14 cellular contexts compared by ENCODE assay signal in genomic region chr12:112087851-112088250, GRCh38. TPM values are rescaled to one million over a fixed set of nuclear protein-coding genes. Genes with fewer than 3 reads are reported as not detected.
DNase-seq lines count a peak whose midpoint lies in the region; ATAC-seq, FAIRE-seq and TF ChIP-seq lines count a peak whose summit lies in the region.
"Had no signal": no experiment of that assay in that cellular context is flagged by ENCODE, and none has a peak within 500 bp of the region (broad histone marks: within the 10 kb centered on the region; RNA-seq: fewer than 3 reads in every experiment).

No MANE protein-coding gene starts in this region.

- H3K9me3 Mint-ChIP-seq in astrocyte (ENCODE audit: unreplicated experiment): no peaks in the 10 kb centered on the region
- H3K9me3 Mint-ChIP-seq: CD4-positive, alpha-beta memory T cell had no signal

- no peak overlapping the region for H2BK120ac ChIP-seq in IMR-90 (ENCODE audit: low read depth, low read length)

- no TSS peak for BruUV-seq in IMR-90 (replicated peaks; lab: Mats Ljungman, UMichigan)

- ATAC-seq in Right ventricle myocardium inferior (no peak), IMR-90 (ENCODE audit: low read depth) (peak; percentile 25; the same call in 1 of the 2 replicates), mucosa of descending colon (no peak)
- ATAC-seq: HepG2 had no signal

- H3K9me3 ChIP-seq in cardiac muscle cell (ENCODE audit: low read depth) (no peaks in the 10 kb centered on the region), IMR-90 (ENCODE audit: control insufficient read depth, insufficient read depth, low read length) (no peaks in the 10 kb centered on the region), astrocyte (ENCODE audit: insufficient read depth, low read depth, low read length) (no peaks in the 10 kb centered on the region), smooth muscle cell (replicated peaks; ENCODE audit: low read depth) (no peaks in the 10 kb centered on the region), testis (no peaks in the 10 kb centered on the region), mucosa of descending colon (no peaks in the 10 kb centered on the region)

- H3K27me3 Mint-ChIP-seq in astrocyte (ENCODE audit: low read depth, unreplicated experiment): no peaks in the 10 kb centered on the region
- H3K27me3 Mint-ChIP-seq: CD4-positive, alpha-beta memory T cell had no signal

- TF ChIP-seq RAD21 in IMR-90 (IDR thresholded peaks at IDR 0.05; ENCODE audit: low read length): no peak

- H2BK20ac ChIP-seq in IMR-90 (ENCODE audit: low read depth, low read length): no peak overlapping the region

- TF ChIP-seq POLR2A in IMR-90 (IDR thresholded peaks at IDR 0.05; ENCODE audit: low read depth, low read length): no peak
- no peak for TF ChIP-seq POLR2A in testis (IDR thresholded peaks at IDR 0.05)

- peaks cover 27 to 51% of the 10 kb centered on the region in 2 experiments for H3K79me1 ChIP-seq in IMR-90 (ENCODE audit: low read depth in 1 of 2, low read length in 2 of 2)

- no peak overlapping the region for H3K14ac ChIP-seq in IMR-90 (replicated peaks; ENCODE audit: low read depth, low read length)

- H3K18ac ChIP-seq in IMR-90 (ENCODE audit: low read depth, low read length): no peak overlapping the region

- no peak overlapping the region for H2AK9ac ChIP-seq in IMR-90 (replicated peaks; ENCODE audit: low read depth, low read length, poor library complexity)

- H3K27ac Mint-ChIP-seq in astrocyte (ENCODE audit: unreplicated experiment): no peak overlapping the region
- H3K27ac Mint-ChIP-seq: B cell had no signal

- H3K4me2 ChIP-seq in IMR-90 (ENCODE audit: low read depth, low read length) (no peak overlapping the region), astrocyte (ENCODE audit: low read length) (no peak overlapping the region), smooth muscle cell (no peak overlapping the region)

- H3K56ac ChIP-seq in IMR-90 (ENCODE audit: extremely low read depth, insufficient read depth, low read length): no peak overlapping the region

- H3K4me1 ChIP-seq in cardiac muscle cell (ENCODE audit: low read depth) (no peaks in the 10 kb centered on the region), IMR-90 (ENCODE audit: control insufficient read depth, insufficient read depth, low read length) (peaks cover 5% of the 10 kb centered on the region; the same call in 1 of the 2 replicates), astrocyte (ENCODE audit: insufficient read depth, low read length) (peaks cover 5% of the 10 kb centered on the region), smooth muscle cell (ENCODE audit: low read depth) (no peaks in the 10 kb centered on the region), testis (no peaks in the 10 kb centered on the region), mucosa of descending colon (ENCODE audit: low read depth) (no peaks in the 10 kb centered on the region)

- H3K4ac ChIP-seq in IMR-90 (ENCODE audit: low read depth, low read length): no peak overlapping the region

- intact Hi-C loops in Right ventricle myocardium inferior (cut with DNase I) (no loop called here), IMR-90 (cut with micrococcal nuclease) (no loop called here), testis (cut with DNase I; ENCODE audit: low total_unique reads) (no loop called here), mucosa of descending colon (cut with DNase I, micrococcal nuclease) (no loop called here)

- H3K9ac ChIP-seq in IMR-90 (ENCODE audit: low read depth, low read length): no peak overlapping the region
- no peak overlapping the region for H3K9ac ChIP-seq in astrocyte (ENCODE audit: low read length)
- H3K9ac ChIP-seq in smooth muscle cell (ENCODE audit: low read depth): no peak overlapping the region

- CTCF ChIA-PET in IMR-90 (lab: Yijun Ruan, JAX): interaction anchor here (0.6 kb wide), 1 partner anchor 10 kb away, joined by 3 read pairs; no protein-coding TSS in a partner anchor

- H3F3A ChIP-seq in smooth muscle cell (ENCODE audit: low read depth): peaks cover 6% of the 10 kb centered on the region

- H3K27me3 ChIP-seq in cardiac muscle cell (no peaks in the 10 kb centered on the region), IMR-90 (ENCODE audit: control insufficient read depth, insufficient read depth, low read length) (no peaks in the 10 kb centered on the region), astrocyte (ENCODE audit: insufficient read depth, low read length) (no peaks in the 10 kb centered on the region), smooth muscle cell (ENCODE audit: low read depth) (no peaks in the 10 kb centered on the region), testis (no peaks in the 10 kb centered on the region)

- in situ Hi-C loops in IMR-90 (cut with MboI; ENCODE audit: low sequenced_read_pairs): no loop called here

- H4K20me1 ChIP-seq in IMR-90 (ENCODE audit: insufficient read depth, low read length) (peaks cover 20% of the 10 kb centered on the region), astrocyte (ENCODE audit: insufficient read depth, low read length) (peaks cover 39% of the 10 kb centered on the region), smooth muscle cell (ENCODE audit: low read depth) (peaks cover 23% of the 10 kb centered on the region)

- H3K36me3 ChIP-seq in cardiac muscle cell (peaks cover 38% of the 10 kb centered on the region), IMR-90 (ENCODE audit: control insufficient read depth, insufficient read depth, low read length) (peaks cover 27% of the 10 kb centered on the region), astrocyte (ENCODE audit: insufficient read depth, low read length) (peaks cover 36% of the 10 kb centered on the region), smooth muscle cell (ENCODE audit: low read depth) (no peaks in the 10 kb centered on the region), testis (ENCODE audit: low read depth, missing control alignments) (no peaks in the 10 kb centered on the region), mucosa of descending colon (ENCODE audit: low read depth) (no peaks in the 10 kb centered on the region)

- H3K36me3 Mint-ChIP-seq in astrocyte (ENCODE audit: low read depth, unreplicated experiment): peaks cover 4% of the 10 kb centered on the region

- DNase-seq in cardiac muscle cell (ENCODE audit: low read depth in 1 of 2, low spot score in 1 of 2) (no peak), Right ventricle myocardium inferior (ENCODE audit: missing footprints) (no peak), IMR-90 (peak; percentile 41), astrocyte (ENCODE audit: low read depth) (peak; percentile 32), smooth muscle cell (lab: John Stamatoyannopoulos, UW; ENCODE audit: unreplicated experiment) (no peak), testis (no peak), mucosa of descending colon (no peak)
- DNase-seq: CD4-positive, alpha-beta memory T cell; GF-D8; NCI-H1417; NCI-H2029; NCI-H510A treated with DMSO at 0.1 percent for 48 hours had no signal

- dilution Hi-C loops in IMR-90 (cut with HindIII; ENCODE audit: low sequenced_read_pairs, unreplicated experiment): no loop called here

- FAIRE-seq in astrocyte (lab: Jason Lieb, UNC): no peak
- FAIRE-seq: HepG2 had no signal

- H2BK5ac ChIP-seq in IMR-90 (ENCODE audit: low read depth, low read length, poor library complexity, severe bottlenecking): peak overlapping the region; percentile 52

- H3K79me2 ChIP-seq in astrocyte (ENCODE audit: insufficient read depth, low read length) (peaks cover 69% of the 10 kb centered on the region), smooth muscle cell (ENCODE audit: low read depth) (peaks cover 24% of the 10 kb centered on the region)

- no peak overlapping the region for H3K4me3 ChIP-seq in cardiac muscle cell
- H3K4me3 ChIP-seq in IMR-90 (ENCODE audit: insufficient read depth, low read depth, low read length): no peak overlapping the region
- no peak overlapping the region for H3K4me3 ChIP-seq in astrocyte (ENCODE audit: insufficient read depth, low read depth, low read length)
- H3K4me3 ChIP-seq in smooth muscle cell: no peak overlapping the region
- no peak overlapping the region for H3K4me3 ChIP-seq in testis
- H3K4me3 ChIP-seq in mucosa of descending colon: no peak overlapping the region

- TF ChIP-seq CTCF in cardiac muscle cell (IDR thresholded peaks at IDR 0.05; ENCODE audit: low read depth, low read length) (no peak), IMR-90 (conservative IDR thresholded peaks at IDR 0.05; ENCODE audit: low read depth, low read length) (no peak), astrocyte (IDR thresholded peaks at IDR 0.05; ENCODE audit: insufficient read depth, low read depth, low read length) (no peak), smooth muscle cell (IDR thresholded peaks at IDR 0.05; ENCODE audit: borderline replicate concordance, insufficient read depth, poor library complexity, severe bottlenecking) (no peak), testis (IDR thresholded peaks at IDR 0.05) (no peak), mucosa of descending colon (IDR thresholded peaks at IDR 0.05) (no peak)

- H2AFZ ChIP-seq in IMR-90 (replicated peaks; ENCODE audit: low read length, poor library complexity) (no peak overlapping the region), astrocyte (ENCODE audit: low read depth, low read length) (no peak overlapping the region), smooth muscle cell (ENCODE audit: low read depth) (no peak overlapping the region)

- no peak overlapping the region for H4K91ac ChIP-seq in IMR-90 (ENCODE audit: insufficient read depth, low read depth, low read length)

- 100% methylated on average over 1 of the region's 1 CpG; no CpG with 5 or more reads in 1 of the 2 experiments for WGBS in IMR-90 (ENCODE audit: extremely low coverage in 2 of 2, insufficient read length in 1 of 2), 2 experiments
- WGBS in smooth muscle cell (ENCODE audit: low lambda C conversion rate): 63% methylated on average over 1 of the region's 1 CpG
- WGBS in testis, 2 donors: 89 to 93% methylated on average over 1 of the region's 1 CpG

- POLR2A ChIA-PET in IMR-90 (lab: Charles Lee; ENCODE audit: unreplicated experiment): no interaction called here

- H3K27ac ChIP-seq in cardiac muscle cell: peak overlapping the region; percentile 60
- no peak overlapping the region for H3K27ac ChIP-seq in IMR-90 (ENCODE audit: insufficient read depth, low read length)
- no peak overlapping the region for H3K27ac ChIP-seq in astrocyte (ENCODE audit: low read depth, low read length)
- peak overlapping the region; percentile 42 for H3K27ac ChIP-seq in smooth muscle cell (ENCODE audit: low read depth)
- H3K27ac ChIP-seq in testis: no peak overlapping the region

- H3K4me1 Mint-ChIP-seq in astrocyte (ENCODE audit: low read depth, unreplicated experiment): peaks cover 6% of the 10 kb centered on the region

- no peak overlapping the region for H2AK5ac ChIP-seq in IMR-90 (ENCODE audit: low read depth, low read length)

- H4K8ac ChIP-seq in IMR-90 (ENCODE audit: low read depth in 2 of 2, low read length in 2 of 2): no peak overlapping the region

- no peak overlapping the region for H3K23ac ChIP-seq in IMR-90 (ENCODE audit: low read depth, low read length)

- H3K4me3 Mint-ChIP-seq in astrocyte (ENCODE audit: unreplicated experiment): no peak overlapping the region
- H3K4me3 Mint-ChIP-seq: B cell; CD4-positive, alpha-beta memory T cell had no signal

- peaks cover 4% of the 10 kb centered on the region; the same call in 1 of the 2 replicates for H3K9me1 ChIP-seq in IMR-90 (ENCODE audit: insufficient read depth, low read length)

- no peak overlapping the region for H4K5ac ChIP-seq in IMR-90 (ENCODE audit: low read depth, low read length)

- H2BK15ac ChIP-seq in IMR-90 (ENCODE audit: low read depth, low read length): no peak overlapping the region

RNA-seq across cellular contexts. Expression of gene NAA25, which starts 20.7 kb away (rescaled TPM):
- total RNA-seq in cardiac muscle cell (12.3 and 25.9 TPM in 2 replicates), Right ventricle myocardium inferior (18.0 TPM), IMR-90 (2012; rRNA removed) (25.5 and 28.3 TPM in 2 replicates), astrocyte (32.8 and 35.2 TPM in 2 replicates), smooth muscle cell (19.1 and 19.8 TPM in 2 replicates), testis (10 to 100 TPM; 28.2 to 31.8 TPM), mucosa of descending colon (10 to 100 TPM; 16.8 to 29.2 (median 17.9) TPM)
- polyA plus RNA-seq in cardiac muscle cell (30.6 and 46.7 TPM in 2 replicates), IMR-90 (2012; rRNA removed) (7.3 and 10.3 TPM in 2 replicates), smooth muscle cell (13.1 and 14.7 TPM in 2 replicates), testis (ENCODE audit: insufficient read depth, low read depth, low replicate concordance) (15.2 TPM)
- 0.95 and 1.2 TPM in 2 replicates for polyA plus RNA-seq in IMR-90 (2012; cell fraction: cytosol; rRNA removed)
- 3.6 and 17.7 TPM in 2 replicates for polyA plus RNA-seq in IMR-90 (2012; cell fraction: nucleus; rRNA removed; ENCODE audit: low replicate concordance)

RNA-seq across cellular contexts. Expression of gene TRAFD1, which starts 37.5 kb away (rescaled TPM):
- total RNA-seq in cardiac muscle cell (34.5 and 41.3 TPM in 2 replicates), Right ventricle myocardium inferior (20.7 TPM), IMR-90 (2012; rRNA removed) (69.7 and 70.4 TPM in 2 replicates), astrocyte (35.6 TPM in 2 replicates), smooth muscle cell (21.7 and 30.2 TPM in 2 replicates), testis (10 to 100 TPM; 46.6 to 53.6 TPM), mucosa of descending colon (10 to 100 TPM; 34.0 to 59.6 (median 35.9) TPM)
- polyA plus RNA-seq in cardiac muscle cell (60.6 and 66.8 TPM in 2 replicates), IMR-90 (2012; rRNA removed) (34.7 and 41.3 TPM in 2 replicates), smooth muscle cell (40.7 and 44.8 TPM in 2 replicates), testis (ENCODE audit: insufficient read depth, low read depth, low replicate concordance) (77.3 TPM)
- polyA plus RNA-seq in IMR-90 (2012; cell fraction: cytosol; rRNA removed): 20.0 and 24.0 TPM in 2 replicates
- 16.7 and 36.6 TPM in 2 replicates for polyA plus RNA-seq in IMR-90 (2012; cell fraction: nucleus; rRNA removed; ENCODE audit: low replicate concordance)

Comparison
In these comparisons a context has a peak if more than half of its experiments do, and no peak if none do; other contexts are left out.
1. DNase-seq: peak in IMR-90 (single experiment) and astrocyte (single experiment); none in cardiac muscle cell (0 of 2), Right ventricle myocardium inferior (single experiment), smooth muscle cell (single experiment), testis (single experiment) and mucosa of descending colon (0 of 3).
2. H3K27ac ChIP-seq: peak in cardiac muscle cell (single experiment) and smooth muscle cell (single experiment); none in IMR-90 (single experiment), astrocyte (single experiment) and testis (0 of 2).